Comparison of ENCODE assay signal across 1 cellular context in the genomic region with DNA sequence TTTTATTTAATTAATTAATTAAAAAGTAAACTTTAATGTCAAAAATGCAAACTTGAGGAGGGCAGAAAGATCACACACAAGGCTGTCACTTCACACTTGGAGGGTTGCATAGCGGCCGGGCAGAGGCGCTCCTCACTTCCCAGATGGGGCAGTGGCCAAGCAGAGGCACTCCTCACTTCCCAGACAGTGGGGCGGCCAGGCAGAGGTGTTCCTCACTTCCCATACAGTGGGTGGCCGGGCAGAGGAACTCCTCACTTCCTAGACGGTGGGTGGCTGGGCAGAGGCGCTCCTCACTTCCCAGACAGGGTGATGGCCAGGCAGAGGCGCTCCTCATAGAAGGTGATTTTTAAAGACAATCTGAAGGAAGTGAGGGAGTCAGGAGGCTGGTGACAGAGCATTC.
TF ChIP-seq lines count a peak whose summit lies in the region.

No MANE protein-coding gene starts in this region.

TF ChIP-seq in HepG2, 621 proteins besides CTCF, POLR2A, EP300 and RAD21 (continued from another document):
- no peak for TF ChIP-seq NR2C2 (CRISPR knock-in tag; IDR thresholded peaks at IDR 0.05; ENCODE audit: borderline replicate concordance)
